Comparison of ENCODE assay signal across 9 cellular contexts in the genomic region with DNA sequence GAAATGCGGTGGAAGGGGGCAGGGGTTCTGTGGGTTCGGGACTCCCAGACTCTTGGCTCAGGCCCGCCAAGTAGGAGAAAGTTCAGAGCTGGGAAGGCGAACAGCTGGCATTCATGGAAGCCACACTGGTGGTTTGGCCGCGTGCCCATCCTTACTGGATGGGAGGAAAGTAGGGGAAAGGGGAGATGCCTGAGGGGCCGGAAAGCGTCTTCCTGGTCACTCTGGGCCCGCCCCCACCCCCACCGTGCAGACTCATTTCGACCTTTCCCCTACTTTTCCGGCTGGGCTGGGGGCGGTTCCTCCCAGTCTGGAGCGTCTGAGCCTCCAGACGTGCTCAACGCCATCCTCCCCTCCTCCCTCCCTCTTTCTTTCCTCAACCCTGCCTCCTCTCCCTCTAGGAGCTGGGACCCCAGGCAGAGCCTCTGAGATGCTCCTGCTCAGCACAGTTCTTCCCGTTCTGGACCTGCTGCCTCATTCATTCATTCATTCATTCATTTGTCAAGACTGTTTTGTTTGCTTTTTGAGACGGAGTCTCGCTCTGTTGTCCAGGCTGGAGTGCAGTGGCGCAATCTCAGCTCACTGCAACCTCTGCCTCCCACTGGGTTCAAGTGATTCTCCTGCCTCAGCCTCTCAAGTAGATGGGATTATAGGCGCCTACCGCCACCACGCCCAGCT. TPM values are rescaled to one million over a fixed set of nuclear protein-coding genes. Genes with fewer than 3 reads are reported as not detected.
DNase-seq lines count a peak whose midpoint lies in the region; ATAC-seq and TF ChIP-seq lines count a peak whose summit lies in the region.
"Had no signal": no experiment of that assay in that cellular context is flagged by ENCODE, and none has a peak within 500 bp of the region (broad histone marks: within the 10 kb centered on the region; RNA-seq: fewer than 3 reads in every experiment).

No MANE protein-coding gene starts in this region.

- 61% methylated on average over 10 of the region's 23 CpGs for WGBS in mammary epithelial cell (ENCODE audit: low coverage, missing lambda C conversion rate)
- WGBS in spleen, 5 donors = 23 to 27% (median 26%) methylated on average over 22 to 23 of the region's 23 CpGs

- TF ChIP-seq POLR2A in spleen (IDR thresholded peaks at IDR 0.05) = no peak

- H3K9me3 ChIP-seq in mammary epithelial cell (replicated peaks; ENCODE audit: insufficient read depth, low read length) = no peaks in the 10 kb centered on the region
- no peaks in the 10 kb centered on the region for H3K9me3 ChIP-seq in spleen

- ATAC-seq in GM18858 (IDR thresholded peaks at IDR 0.05; ENCODE audit: unreplicated experiment) = no peak

- no TSS peak for BruUV-seq in mammary epithelial cell (replicated peaks; lab: Mats Ljungman, UMichigan)

- peaks cover 16% of the 10 kb centered on the region for H3K36me3 ChIP-seq in mammary epithelial cell (ENCODE audit: insufficient read depth, low read length)
- peaks cover 0 to 2% (median 0%) of the 10 kb centered on the region in 6 donors for H3K36me3 ChIP-seq in spleen

- no peak overlapping the region for H3K27ac ChIP-seq in mammary epithelial cell (ENCODE audit: insufficient read depth, low read depth, low read length)
- peak overlapping the region in 7 of 8 donors; percentile 47 to 78 (median 66) for H3K27ac ChIP-seq in spleen

- H3K27me3 ChIP-seq in mammary epithelial cell (ENCODE audit: insufficient read depth, low read length) (no peaks in the 10 kb centered on the region), spleen (replicated peaks in 1 of 7) (peaks cover 0 to 68% (median 21%) of the 10 kb centered on the region in 7 donors)

- H3K79me2 ChIP-seq in mammary epithelial cell (ENCODE audit: insufficient read depth, low read length) = peaks cover 39% of the 10 kb centered on the region

- no peak overlapping the region for H3K9ac ChIP-seq in mammary epithelial cell (ENCODE audit: insufficient read depth, low read length)

- peak; percentile 39 for DNase-seq in CD1c-positive myeloid dendritic cell (ENCODE audit: extremely low spot score)
- DNase-seq in NCI-H1694 treated with DMSO at 0.1 percent for 48 hours (lab: John Stamatoyannopoulos, UW) = peak; percentile 55
- peak; percentile 90 for DNase-seq in mammary epithelial cell
- DNase-seq in iris pigment epithelial cell (ENCODE audit: low read depth) = peak; percentile 95
- DNase-seq in spleen = peak; percentile 78
- no peak for DNase-seq in AML-193 (lab: John Stamatoyannopoulos, UW)
- DNase-seq in NOMO-1 treated with DMSO at 0.1 percent for 48 hours (lab: John Stamatoyannopoulos, UW; ENCODE audit: unreplicated experiment) = no peak

- H3K4me3 ChIP-seq in mammary epithelial cell (replicated peaks in 1 of 3; ENCODE audit: insufficient read depth in 1 of 3, low read depth in 2 of 3, low read length in 3 of 3) (peak overlapping the region in 1 of 3 experiments; percentile 30), spleen (peak overlapping the region in 2 of 8 donors; percentile 8 to 72)

- intact Hi-C loops in mammary epithelial cell (cut with micrococcal nuclease) (loop anchor here (1.0 kb wide), 1 partner anchor 23 kb away; the partner anchor contains the start of gene RAB11B), spleen (cut with DNase I; ENCODE audit: low total_unique reads) (no loop called here)

- CTCF ChIA-PET in mammary epithelial cell (lab: Charles Lee; ENCODE audit: low non-redundant PET) = no interaction called here

- dilution Hi-C loops in mammary epithelial cell (cut with HindIII; ENCODE audit: low sequenced_read_pairs) = no loop called here

- no peak for TF ChIP-seq CTCF in mammary epithelial cell (conservative IDR thresholded peaks at IDR 0.05 in 1 of 2, IDR thresholded peaks at IDR 0.05 in 1 of 2; ENCODE audit: extremely low read depth in 1 of 2, insufficient read depth in 1 of 2, low read depth in 1 of 2, low read length in 2 of 2)
- no peak for TF ChIP-seq CTCF in spleen (IDR thresholded peaks at IDR 0.05 in 8 of 11, conservative IDR thresholded peaks at IDR 0.05 in 3 of 11)

- in situ Hi-C loops in mammary epithelial cell (cut with MboI; ENCODE audit: low sequenced_read_pairs in 2 of 2) = no loop called here

- H3K4me2 ChIP-seq in mammary epithelial cell (ENCODE audit: insufficient read depth, low read depth, low read length) = peak overlapping the region; percentile 71

- H2AFZ ChIP-seq in mammary epithelial cell (ENCODE audit: low read depth, low read length) = no peak overlapping the region

- H3K4me1 ChIP-seq in mammary epithelial cell (ENCODE audit: insufficient read depth, low read length) (peaks cover 32% of the 10 kb centered on the region), spleen (peaks cover 9 to 92% (median 62%) of the 10 kb centered on the region in 6 donors)

- peaks cover 5% of the 10 kb centered on the region for H4K20me1 ChIP-seq in mammary epithelial cell (ENCODE audit: insufficient read depth, low read length)

RNA-seq across cellular contexts. Expression of gene ANGPTL4, which starts 3.5 kb away (rescaled TPM):
- total RNA-seq in mammary epithelial cell (100 to 1,000 TPM in 1 of 2 donors, 10 to 100 TPM in 1; 75.8 to 294 TPM), spleen (10 to 100 TPM in 4 of 7 donors, 1 to 10 TPM in 3; 1.8 to 28.3 (median 11.8) TPM)
- polyA plus RNA-seq in mammary epithelial cell (551 TPM), spleen (1 to 10 TPM; 7.4 to 8.5 (median 7.8) TPM)
- 208 TPM for polyA minus RNA-seq in mammary epithelial cell
- total RNA-seq: mononuclear cell had no signal

RNA-seq across cellular contexts. Expression of gene RAB11B, which starts 22.7 kb away (rescaled TPM):
- total RNA-seq in mammary epithelial cell = 10 to 100 TPM; 24.0 to 88.3 TPM
- 47.7 TPM for polyA plus RNA-seq in mammary epithelial cell
- 14.4 TPM for polyA minus RNA-seq in mammary epithelial cell
- total RNA-seq in spleen = 100 to 1,000 TPM in 4 of 7 donors, 10 to 100 TPM in 3; 60.2 to 114 (median 100) TPM
- 100 to 1,000 TPM in 1 of 3 donors, 10 to 100 TPM in 2; 42.0 to 101 (median 42.5) TPM for polyA plus RNA-seq in spleen

RNA-seq across cellular contexts. Expression of gene KANK3, which starts 24.4 kb away (rescaled TPM):
- total RNA-seq in mammary epithelial cell (1 to 10 TPM in 1 of 2 donors, under 1 TPM in 1; 0.33 to 5.3 TPM), spleen (10 to 100 TPM; 42.2 to 84.6 (median 54.6) TPM)
- polyA plus RNA-seq in mammary epithelial cell (1.9 TPM), spleen (10 to 100 TPM; 14.0 to 66.7 (median 50.3) TPM)
- polyA minus RNA-seq in mammary epithelial cell = 3.5 TPM

RNA-seq across cellular contexts. Expression of gene MARCHF2, which starts 45.6 kb away (rescaled TPM):
- total RNA-seq in mammary epithelial cell (10 to 100 TPM; 21.9 to 48.3 TPM), spleen (100 to 1,000 TPM in 3 of 7 donors, 10 to 100 TPM in 4; 52.1 to 212 (median 81.1) TPM)
- polyA plus RNA-seq in mammary epithelial cell (22.4 TPM), spleen (10 to 100 TPM; 33.4 to 42.8 (median 36.2) TPM)
- 33.3 TPM for polyA minus RNA-seq in mammary epithelial cell

RNA-seq across cellular contexts. Expression of gene RPS28, which starts 46.2 kb away (rescaled TPM):
- total RNA-seq in mammary epithelial cell = 1,000 to 10,000 TPM in 1 of 2 donors, 100 to 1,000 TPM in 1; 151 to 1,577 TPM
- polyA plus RNA-seq in mammary epithelial cell = 681 TPM
- 419 TPM for polyA minus RNA-seq in mammary epithelial cell
- 1,000 to 10,000 TPM in 4 of 7 donors, 100 to 1,000 TPM in 3; 356 to 1,972 (median 1,411) TPM for total RNA-seq in spleen
- polyA plus RNA-seq in spleen = 1,000 to 10,000 TPM; 1,207 to 2,442 (median 2,131) TPM

Comparison
In these comparisons a context has a peak if more than half of its experiments do, and no peak if none do; other contexts are left out.
1. DNase-seq: peak in CD1c-positive myeloid dendritic cell (single experiment), NCI-H1694 treated with DMSO at 0.1 percent for 48 hours (single experiment), mammary epithelial cell (single experiment), iris pigment epithelial cell (single experiment) and spleen (single experiment); none in AML-193 (0 of 2) and NOMO-1 treated with DMSO at 0.1 percent for 48 hours (single experiment).
2. RNA of gene KANK3, which starts 24.4 kb away (total RNA-seq): 42.2 to 84.6 TPM in spleen; 0.33 to 5.3 TPM in mammary epithelial cell; every median in the first group is over 4 times any median in the second.